10 cellular contexts compared by ENCODE assay signal in the genomic region with DNA sequence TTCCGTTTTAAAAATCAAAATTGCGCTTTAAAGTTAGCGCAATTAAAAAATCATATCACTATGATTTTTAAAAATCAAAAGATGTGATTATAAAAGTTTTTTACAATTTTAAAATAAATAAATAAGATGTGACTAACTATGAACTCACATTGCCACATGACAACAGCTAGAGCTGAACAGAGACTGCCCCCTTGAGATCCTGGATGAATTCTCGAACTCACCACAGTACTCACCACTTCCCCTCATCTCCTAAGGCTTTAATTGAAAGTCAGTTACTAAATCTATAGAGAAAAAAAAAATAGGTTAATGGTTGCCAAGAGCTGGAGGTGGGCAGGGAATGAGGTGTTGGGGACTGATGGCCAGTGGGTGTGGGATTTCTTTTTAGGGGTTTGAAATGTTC.
DNase-seq lines count a peak whose midpoint lies in the region; ATAC-seq and TF ChIP-seq lines count a peak whose summit lies in the region.
"Had no signal": no experiment of that assay in that cellular context is flagged by ENCODE, and none has a peak within 500 bp of the region (broad histone marks: within the 10 kb centered on the region; RNA-seq: fewer than 3 reads in every experiment).

No MANE protein-coding gene starts in this region.

- H3K27me3 ChIP-seq in psoas muscle (ENCODE audit: insufficient read depth in 3 of 3, low read length in 2 of 3), result no peaks in the 10 kb centered on the region

- peaks cover 45% of the 10 kb centered on the region for H3K4me1 Mint-ChIP-seq in activated T-cell treated with anti-CD3 and anti-CD28 coated beads, Interleukin-2, amount 50 U/mL, for 72 hours (ENCODE audit: low read depth)
- H3K4me1 Mint-ChIP-seq in activated T-cell treated with anti-CD3 and anti-CD28 coated beads, Interleukin-2, amount 50 U/mL, for 4 hours (ENCODE audit: low read depth), result peaks cover 43% of the 10 kb centered on the region
- peaks cover 58% of the 10 kb centered on the region for H3K4me1 Mint-ChIP-seq in stimulated activated memory B cell treated with anti-CD40 and anti-IgM and Interleukin-4, amounts not matched to agents 10 μg/mL and 1 μg/mL and 100 μg/mL, for 72 hours

- no peaks in the 10 kb centered on the region for H3K9me3 ChIP-seq in psoas muscle

- no peaks in the 10 kb centered on the region for H3K9me3 Mint-ChIP-seq in activated T-cell treated with anti-CD3 and anti-CD28 coated beads, Interleukin-2, amount 50 U/mL, for 72 hours
- no peaks in the 10 kb centered on the region for H3K9me3 Mint-ChIP-seq in activated T-cell treated with anti-CD3 and anti-CD28 coated beads, Interleukin-2, amount 50 U/mL, for 4 hours
- H3K9me3 Mint-ChIP-seq in stimulated activated memory B cell treated with anti-CD40 and anti-IgM and Interleukin-4, amounts not matched to agents 10 μg/mL and 1 μg/mL and 100 μg/mL, for 72 hours, result no peaks in the 10 kb centered on the region

- H3K36me3 ChIP-seq in psoas muscle (ENCODE audit: insufficient read depth in 1 of 2, low read depth in 1 of 2), result no peaks in the 10 kb centered on the region

- ATAC-seq in activated T-cell treated with anti-CD3 and anti-CD28 coated beads, Interleukin-2, amount 50 U/mL, for 72 hours (replicated peaks in 1 of 2), result no peak
- no peak for ATAC-seq in activated T-cell treated with anti-CD3 and anti-CD28 coated beads, Interleukin-2, amount 50 U/mL, for 4 hours
- peak; percentile 75 for ATAC-seq in stimulated activated memory B cell treated with anti-CD40 and anti-IgM and Interleukin-4, amounts not matched to agents 10 μg/mL and 1 μg/mL and 100 μg/mL, for 72 hours
- ATAC-seq in psoas muscle, result no peak
- ATAC-seq: Panc1 had no signal

- intact Hi-C loops in psoas muscle (cut with DNase I), result no loop called here

- H3K27ac Mint-ChIP-seq in activated T-cell treated with anti-CD3 and anti-CD28 coated beads, Interleukin-2, amount 50 U/mL, for 72 hours, result peak overlapping the region; percentile 6
- H3K27ac Mint-ChIP-seq in stimulated activated memory B cell treated with anti-CD40 and anti-IgM and Interleukin-4, amounts not matched to agents 10 μg/mL and 1 μg/mL and 100 μg/mL, for 72 hours, result peak overlapping the region; percentile 86

- H3K4me3 ChIP-seq in epithelial cell of proximal tubule (ENCODE audit: low read depth, low read length) (no peak overlapping the region), psoas muscle (no peak overlapping the region)

- no peaks in the 10 kb centered on the region for H3K27me3 Mint-ChIP-seq in activated T-cell treated with anti-CD3 and anti-CD28 coated beads, Interleukin-2, amount 50 U/mL, for 72 hours (ENCODE audit: low read depth)
- H3K27me3 Mint-ChIP-seq in activated T-cell treated with anti-CD3 and anti-CD28 coated beads, Interleukin-2, amount 50 U/mL, for 4 hours (ENCODE audit: low read depth), result no peaks in the 10 kb centered on the region
- no peaks in the 10 kb centered on the region for H3K27me3 Mint-ChIP-seq in stimulated activated memory B cell treated with anti-CD40 and anti-IgM and Interleukin-4, amounts not matched to agents 10 μg/mL and 1 μg/mL and 100 μg/mL, for 72 hours

- WGBS in psoas muscle, 3 donors, result 95% methylated on average over 4 of the region's 4 CpGs

- TF ChIP-seq CTCF in epithelial cell of proximal tubule (conservative IDR thresholded peaks at IDR 0.05; ENCODE audit: low read depth, low read length), result peak; percentile 28
- TF ChIP-seq CTCF in psoas muscle (IDR thresholded peaks at IDR 0.05), result no peak

- H3K4me3 Mint-ChIP-seq in activated T-cell treated with anti-CD3 and anti-CD28 coated beads, Interleukin-2, amount 50 U/mL, for 72 hours, result no peak overlapping the region
- H3K4me3 Mint-ChIP-seq in activated T-cell treated with anti-CD3 and anti-CD28 coated beads, Interleukin-2, amount 50 U/mL, for 4 hours, result no peak overlapping the region
- peak overlapping the region; percentile 27 for H3K4me3 Mint-ChIP-seq in stimulated activated memory B cell treated with anti-CD40 and anti-IgM and Interleukin-4, amounts not matched to agents 10 μg/mL and 1 μg/mL and 100 μg/mL, for 72 hours

- no peak for DNase-seq in activated T-cell treated with anti-CD3 and anti-CD28 coated beads, Interleukin-2, amount 50 U/mL, for 72 hours
- no peak for DNase-seq in activated T-cell treated with anti-CD3 and anti-CD28 coated beads, Interleukin-2, amount 50 U/mL, for 4 hours
- DNase-seq in NOMO-1 treated with dmso at 0.1 percent for 144 hours (lab: John Stamatoyannopoulos, UW; ENCODE audit: unreplicated experiment), result peak; percentile 35
- DNase-seq in epithelial cell of proximal tubule (ENCODE audit: low read depth), result no peak
- DNase-seq in NCI-H2029 treated with DMSO at 0.1 percent for 48 hours (lab: John Stamatoyannopoulos, UW), result no peak
- DNase-seq in epidermal melanocyte (ENCODE audit: insufficient read length, low spot score), result no peak
- no peak for DNase-seq in psoas muscle
- DNase-seq: activated CD8-positive, alpha-beta memory T cell treated with anti-CD3 and anti-CD28 coated beads, Interleukin-2, amount 50 U/mL, for 4 hours had no signal

- no peak overlapping the region for H3K27ac ChIP-seq in psoas muscle

- H3K36me3 Mint-ChIP-seq in activated T-cell treated with anti-CD3 and anti-CD28 coated beads, Interleukin-2, amount 50 U/mL, for 72 hours (ENCODE audit: insufficient read depth in 2 of 2), result no peaks in the 10 kb centered on the region
- no peaks in the 10 kb centered on the region for H3K36me3 Mint-ChIP-seq in activated T-cell treated with anti-CD3 and anti-CD28 coated beads, Interleukin-2, amount 50 U/mL, for 4 hours (ENCODE audit: insufficient read depth)
- H3K36me3 Mint-ChIP-seq in stimulated activated memory B cell treated with anti-CD40 and anti-IgM and Interleukin-4, amounts not matched to agents 10 μg/mL and 1 μg/mL and 100 μg/mL, for 72 hours, result peaks cover 11% of the 10 kb centered on the region

- H3K4me1 ChIP-seq in psoas muscle, result peaks cover 3% of the 10 kb centered on the region
